Comparison of ENCODE assay signal across 15 cellular contexts in the genomic region with DNA sequence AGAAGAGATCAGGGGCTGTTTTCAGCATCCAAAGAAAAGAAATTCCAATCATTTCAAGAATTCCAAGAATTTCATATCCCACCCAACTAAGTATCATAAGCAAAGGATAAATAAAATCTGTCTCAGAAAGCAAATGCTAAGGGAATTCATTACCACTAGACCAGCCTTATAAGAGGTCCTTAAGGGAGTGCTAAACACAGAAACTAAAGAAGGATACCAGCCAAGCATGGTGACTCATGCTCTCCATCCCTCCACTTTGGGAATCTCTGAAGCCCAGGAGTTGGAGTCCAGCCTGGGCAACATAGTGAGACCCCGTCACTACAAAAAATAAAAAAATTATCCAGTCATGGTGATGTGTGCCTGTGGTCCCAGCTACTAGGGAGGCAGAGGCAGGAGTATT. TPM values are rescaled to one million over a fixed set of nuclear protein-coding genes. Genes with fewer than 3 reads are reported as not detected.
A peak's percentile ranks its signal among the peaks of the same experiment; 100 is the strongest.
DNase-seq lines count a peak whose midpoint lies in the region; ATAC-seq and TF ChIP-seq lines count a peak whose summit lies in the region.
"Had no signal": no experiment of that assay in that cellular context is flagged by ENCODE, and none has a peak within 500 bp of the region (broad histone marks: within the 10 kb centered on the region; RNA-seq: fewer than 3 reads in every experiment).

No MANE protein-coding gene starts in this region.

- peaks cover 38% of the 10 kb centered on the region for H3K36me3 Mint-ChIP-seq in WTC11
- H3K36me3 Mint-ChIP-seq: T-cell had no signal

- DNase-seq in HT1080 (ENCODE audit: low read depth) = peak; percentile 21
- DNase-seq in WTC11 (ENCODE audit: low spot score) = no peak
- peak; percentile 52 for DNase-seq in fibroblast of the aortic adventitia (ENCODE audit: low read depth)
- DNase-seq: CD8-positive, alpha-beta memory T cell; NCI-H1436; NCI-H2029 treated with DMSO at 0.1 percent for 48 hours; NCI-H526; OCI-M1; T-cell had no signal

- peaks cover 6% of the 10 kb centered on the region; the same call in 1 of the 2 replicates for H3K27me3 Mint-ChIP-seq in WTC11 (ENCODE audit: low read depth)

- POLR2A ChIA-PET in WTC11 (lab: Charles Lee) = interaction anchor here (0.6 kb wide), 2 partner anchors 112 to 288 kb away, joined by 3 to 4 read pairs; no protein-coding TSS in a partner anchor

- H3K4me3 ChIP-seq in fibroblast of the aortic adventitia (ENCODE audit: low read depth, low read length) = no peak overlapping the region
- H3K4me3 ChIP-seq: BLaER1, SJSA1 had no signal

- peaks cover 24% of the 10 kb centered on the region for H3K9me3 Mint-ChIP-seq in WTC11
- H3K9me3 Mint-ChIP-seq: CD8-positive, alpha-beta memory T cell; T-cell had no signal

- CTCF ChIA-PET in WTC11 (lab: Charles Lee) = no interaction called here

- ATAC-seq in WTC11 (no peak), HG03520 (IDR thresholded peaks at IDR 0.05; ENCODE audit: unreplicated experiment) (no peak), HG03565 (IDR thresholded peaks at IDR 0.05; ENCODE audit: unreplicated experiment) (no peak), GM18870 (IDR thresholded peaks at IDR 0.05; ENCODE audit: unreplicated experiment) (no peak), HG03469 (IDR thresholded peaks at IDR 0.05; ENCODE audit: unreplicated experiment) (no peak)
- ATAC-seq: T-cell had no signal

- no peak for TF ChIP-seq CTCF in WTC11 (IDR thresholded peaks at IDR 0.05)
- no peak for TF ChIP-seq CTCF in fibroblast of the aortic adventitia (IDR thresholded peaks at IDR 0.05; ENCODE audit: insufficient read depth, low read length)

- H3K27ac Mint-ChIP-seq in WTC11 = peak overlapping the region; percentile 58
- H3K27ac Mint-ChIP-seq: CD8-positive, alpha-beta memory T cell; T-cell had no signal

- no peak overlapping the region for H3K4me3 Mint-ChIP-seq in WTC11
- H3K4me3 Mint-ChIP-seq: CD8-positive, alpha-beta memory T cell; T-cell had no signal

- peaks cover 24% of the 10 kb centered on the region for H3K4me1 Mint-ChIP-seq in WTC11
- H3K4me1 Mint-ChIP-seq: CD8-positive, alpha-beta memory T cell; T-cell had no signal

TF ChIP-seq in WTC11, 78 proteins besides CTCF, POLR2A, EP300 and RAD21:
- TF ChIP-seq, protein P1, sequence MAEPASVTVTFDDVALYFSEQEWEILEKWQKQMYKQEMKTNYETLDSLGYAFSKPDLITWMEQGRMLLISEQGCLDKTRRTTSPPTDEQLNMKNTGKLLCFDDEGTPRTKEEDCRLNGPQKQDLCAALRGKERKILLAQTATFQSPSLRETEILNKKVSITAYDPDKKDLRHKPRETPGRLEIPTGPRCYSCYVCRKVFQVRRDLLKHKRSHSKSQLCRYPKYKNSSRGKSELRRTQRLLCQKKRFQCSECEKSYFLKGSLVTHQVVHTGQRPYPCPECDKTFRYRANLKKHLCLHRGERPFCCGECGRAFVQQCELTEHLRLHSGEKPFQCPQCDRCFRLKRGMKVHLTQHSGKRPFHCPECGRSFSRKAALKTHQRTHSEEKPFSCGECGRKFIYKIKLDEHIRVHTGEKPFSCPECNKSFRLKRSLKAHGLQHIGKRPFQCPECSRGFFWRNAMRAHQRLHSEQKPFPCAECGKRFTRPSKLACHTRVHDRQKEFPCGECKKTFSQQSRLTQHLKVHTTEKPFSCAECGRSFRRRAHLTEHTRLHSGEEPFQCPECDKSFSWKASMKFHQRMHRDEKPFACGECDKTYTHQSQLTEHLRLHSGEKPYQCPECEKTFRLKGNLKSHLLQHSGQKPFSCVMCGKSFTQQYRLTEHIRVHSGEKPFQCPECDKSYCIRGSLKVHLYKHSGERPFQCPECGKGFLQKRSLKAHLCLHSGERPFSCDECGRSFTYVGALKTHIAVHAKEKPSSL (CRISPR knock-in tag; conservative IDR thresholded peaks at IDR 0.05) = no peak
- peak; percentile 86 for TF ChIP-seq ZNF121 (CRISPR knock-in tag; IDR thresholded peaks at IDR 0.05)
- TF ChIP-seq, protein P2, sequence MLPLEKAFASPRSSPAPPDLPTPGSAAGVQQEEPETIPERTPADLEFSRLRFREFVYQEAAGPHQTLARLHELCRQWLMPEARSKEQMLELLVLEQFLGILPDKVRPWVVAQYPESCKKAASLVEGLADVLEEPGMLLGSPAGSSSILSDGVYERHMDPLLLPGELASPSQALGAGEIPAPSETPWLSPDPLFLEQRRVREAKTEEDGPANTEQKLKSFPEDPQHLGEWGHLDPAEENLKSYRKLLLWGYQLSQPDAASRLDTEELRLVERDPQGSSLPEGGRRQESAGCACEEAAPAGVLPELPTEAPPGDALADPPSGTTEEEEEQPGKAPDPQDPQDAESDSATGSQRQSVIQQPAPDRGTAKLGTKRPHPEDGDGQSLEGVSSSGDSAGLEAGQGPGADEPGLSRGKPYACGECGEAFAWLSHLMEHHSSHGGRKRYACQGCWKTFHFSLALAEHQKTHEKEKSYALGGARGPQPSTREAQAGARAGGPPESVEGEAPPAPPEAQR (CRISPR knock-in tag; IDR thresholded peaks at IDR 0.05) = no peak

RNA-seq across cellular contexts. Expression of a gene that starts 17.8 kb away (rescaled TPM):
- total RNA-seq in HT1080 (2014; rRNA removed; shearing (Covaris generic)) = 67.1 and 81.0 TPM in 2 replicates
- 31.7 and 34.3 TPM in 2 replicates for polyA plus RNA-seq in HT1080 (2015; cell fraction: cytosol; rRNA removed)
- polyA plus RNA-seq in HT1080 (2015; cell fraction: nucleus; rRNA removed) = 18.3 and 20.7 TPM in 2 replicates
- total RNA-seq in WTC11 (2021) (49.0 to 58.6 TPM (median 53.9 TPM) in 3 replicates), fibroblast of the aortic adventitia (ENCODE audit: low replicate concordance) (21.8 and 30.8 TPM in 2 replicates)

RNA-seq across cellular contexts. Expression of a gene that starts 49.6 kb away (rescaled TPM):
- 27.7 and 28.2 TPM in 2 replicates for total RNA-seq in HT1080 (2014; rRNA removed; shearing (Covaris generic))
- polyA plus RNA-seq in HT1080 (2015; cell fraction: cytosol; rRNA removed) = 17.2 and 20.9 TPM in 2 replicates
- polyA plus RNA-seq in HT1080 (2015; cell fraction: nucleus; rRNA removed) = 29.7 and 34.9 TPM in 2 replicates
- total RNA-seq in WTC11 (2021) (62.2 to 75.1 TPM (median 64.1 TPM) in 3 replicates), fibroblast of the aortic adventitia (ENCODE audit: low replicate concordance) (36.3 and 37.1 TPM in 2 replicates)
